Comparison of ENCODE assay signal across 10 cellular contexts in genomic region chr7:20021834-20022233, GRCh38.
A peak's percentile ranks its signal among the peaks of the same experiment; 100 is the strongest.
DNase-seq lines count a peak whose midpoint lies in the region; ATAC-seq and TF ChIP-seq lines count a peak whose summit lies in the region.
"Had no signal": no experiment of that assay in that cellular context is flagged by ENCODE, and none has a peak within 500 bp of the region (broad histone marks: within the 10 kb centered on the region; RNA-seq: fewer than 3 reads in every experiment).

No MANE protein-coding gene starts in this region.

- POLR2A ChIA-PET in T-cell (lab: Charles Lee) = no interaction called here

- no peak overlapping the region for H3K27ac Mint-ChIP-seq in T-cell

- CTCF ChIA-PET in T-cell (lab: Charles Lee) = interaction anchor here in 1 of 2 donors (0.7 kb wide), 1 partner anchor 13 kb away, joined by 3 read pairs; no protein-coding TSS in a partner anchor

- H3K9me3 Mint-ChIP-seq in T-cell = peaks cover 0 to 10% (median 2%) of the 10 kb centered on the region in 3 donors

- ATAC-seq in GM21515 (IDR thresholded peaks at IDR 0.05; ENCODE audit: unreplicated experiment) (peak; percentile 78), HG03135 (IDR thresholded peaks at IDR 0.05; ENCODE audit: unreplicated experiment) (peak; percentile 91), T-cell (replicated peaks in 1 of 4) (no peak)
- ATAC-seq: right cardiac atrium had no signal

- TF ChIP-seq CTCF in GM12865 (IDR thresholded peaks at IDR 0.05; ENCODE audit: insufficient read depth, low read depth, low read length, missing control alignments) = no peak

- no peak overlapping the region for H3K4me3 ChIP-seq in GM12865 (ENCODE audit: low read depth, low read length)

- no peaks in the 10 kb centered on the region for H3K27me3 Mint-ChIP-seq in T-cell

- H3K4me3 Mint-ChIP-seq in T-cell = no peak overlapping the region

- peaks cover 0 to 3% (median 0%) of the 10 kb centered on the region in 3 donors for H3K4me1 Mint-ChIP-seq in T-cell

- DNase-seq in GM12865 (ENCODE audit: low read depth) (peak; percentile 47), SKM-1 treated with dmso at 0.1 percent for 144 hours (lab: John Stamatoyannopoulos, UW; ENCODE audit: unreplicated experiment) (peak; percentile 42), NCI-H446 treated with DMSO at 0.1 percent for 48 hours (lab: John Stamatoyannopoulos, UW) (no peak), activated T-cell treated with anti-CD3 and anti-CD28 coated beads for 4 hours (no peak), iPS-NIHi11 (ENCODE audit: low spot score) (no peak), T-cell (no peak)
- DNase-seq: activated gamma-delta T cell, right cardiac atrium had no signal

- H3K36me3 Mint-ChIP-seq in T-cell = no peaks in the 10 kb centered on the region

Comparison
In these comparisons a context has a peak if more than half of its experiments do, and no peak if none do; other contexts are left out.
1. DNase-seq: peak in GM12865 (single experiment) and SKM-1 treated with dmso at 0.1 percent for 144 hours (single experiment); none in NCI-H446 treated with DMSO at 0.1 percent for 48 hours (single experiment), activated T-cell treated with anti-CD3 and anti-CD28 coated beads for 4 hours (single experiment), iPS-NIHi11 (single experiment) and T-cell (0 of 34).
2. ATAC-seq: peak in GM21515 (single experiment) and HG03135 (single experiment); none in T-cell (0 of 4).